In genomic region chr3:95609411-95609810, GRCh38 we compare ENCODE assay signal across 5 cellular contexts.
"Had no signal": no experiment of that assay in that cellular context is flagged by ENCODE, and none has a peak within 500 bp of the region (broad histone marks: within the 10 kb centered on the region; RNA-seq: fewer than 3 reads in every experiment).

No MANE protein-coding gene starts in this region.

- H2AFZ ChIP-seq: GM23338 had no signal

- H3K4me2 ChIP-seq: GM23338 had no signal

- DNase-seq: H9, HCEC 1CT, IMR-90 had no signal

- ATAC-seq: GM23338, K562 had no signal

- H3K4me3 ChIP-seq: GM23338, K562 had no signal
